12 cellular contexts compared by ENCODE assay signal in the genomic region with DNA sequence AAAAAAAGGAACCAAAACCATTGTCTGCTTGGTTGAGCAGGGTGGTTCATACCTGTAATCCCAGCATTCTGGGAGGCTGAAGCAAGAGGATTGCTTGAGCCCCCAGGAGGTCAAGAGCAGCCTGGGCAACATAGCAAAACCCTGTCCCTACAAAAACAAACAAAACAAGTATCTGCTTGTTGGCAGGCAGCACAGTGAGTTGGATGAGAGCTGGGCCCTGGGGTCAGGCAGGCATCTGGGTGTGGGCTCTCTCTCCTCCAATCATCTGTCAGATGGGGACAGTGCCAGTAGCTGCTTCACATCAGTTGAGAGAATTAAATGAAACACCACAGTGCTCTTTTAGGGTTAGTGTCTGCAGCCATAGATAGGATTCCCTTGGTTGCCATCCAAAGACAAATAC.
"Had no signal": no experiment of that assay in that cellular context is flagged by ENCODE, and none has a peak within 500 bp of the region (broad histone marks: within the 10 kb centered on the region; RNA-seq: fewer than 3 reads in every experiment).

No MANE protein-coding gene starts in this region.

- H3K9me3 Mint-ChIP-seq: activated CD4-positive, alpha-beta memory T cell treated with anti-CD3 and anti-CD28 coated beads, Interleukin-2, amount 10 ng/mL, durations not matched to agents 7 days and 5 days; activated naive CD8-positive, alpha-beta T cell treated with anti-CD3 and anti-CD28 coated beads, Interleukin-2, amount 50 U/mL, for 24 hours; activated T-cell treated with anti-CD3 and anti-CD28 coated beads, Interleukin-2, amount 50 U/mL, for 72 hours; mesothelial cell of epicardium had no signal

- H3K4me3 Mint-ChIP-seq: mesothelial cell of epicardium had no signal

- H3K9me3 ChIP-seq: ascending aorta, uterus had no signal

- H3K27me3 Mint-ChIP-seq: activated CD4-positive, alpha-beta memory T cell treated with anti-CD3 and anti-CD28 coated beads, Interleukin-2, amount 10 ng/mL, durations not matched to agents 7 days and 5 days; activated naive CD8-positive, alpha-beta T cell treated with anti-CD3 and anti-CD28 coated beads, Interleukin-2, amount 50 U/mL, for 24 hours had no signal

- ATAC-seq: activated naive CD8-positive, alpha-beta T cell treated with anti-CD3 and anti-CD28 coated beads, Interleukin-2, amount 50 U/mL, for 24 hours; right cardiac atrium had no signal

- H3K36me3 ChIP-seq: uterus had no signal

- DNase-seq: activated CD4-positive, alpha-beta memory T cell treated with anti-CD3 and anti-CD28 coated beads, Interleukin-2, amount 10 ng/mL, durations not matched to agents 7 days and 5 days; activated CD4-positive, CD25-positive, alpha-beta regulatory T cell treated with anti-CD3 and anti-CD28 coated beads, Interleukin-2, amount 50 U/mL, for 72 hours; activated CD8-positive, alpha-beta memory T cell treated with anti-CD3 and anti-CD28 coated beads, Interleukin-2, amount 50 U/mL, for 4 hours; activated naive CD4-positive, alpha-beta T cell treated with Interleukin-2 at 50 U/mL for 16 hours; activated naive CD8-positive, alpha-beta T cell treated with anti-CD3 and anti-CD28 coated beads, Interleukin-2, amount 50 U/mL, for 24 hours; hippocampal formation; right cardiac atrium; uterus had no signal

- H3K27ac ChIP-seq: ascending aorta had no signal

- H3K4me3 ChIP-seq: smooth muscle cell had no signal

- H3K27me3 ChIP-seq: ascending aorta, uterus had no signal
